In genomic region chr7:116353614-116354013, GRCh38 we compare ENCODE assay signal across 13 cellular contexts.
A peak's percentile ranks its signal among the peaks of the same experiment; 100 is the strongest.
DNase-seq lines count a peak whose midpoint lies in the region; ATAC-seq, FAIRE-seq and TF ChIP-seq lines count a peak whose summit lies in the region.
"Had no signal": no experiment of that assay in that cellular context is flagged by ENCODE, and none has a peak within 500 bp of the region (broad histone marks: within the 10 kb centered on the region; RNA-seq: fewer than 3 reads in every experiment).

No MANE protein-coding gene starts in this region.

- intact Hi-C loops in activated CD8-positive, alpha-beta T cell treated with anti-CD3 and anti-CD28 coated beads for 36 hours (cut with micrococcal nuclease), result no loop called here

- peaks cover 36% of the 10 kb centered on the region for H3K4me1 ChIP-seq in hepatocyte (ENCODE audit: insufficient read depth)
- H3K4me1 ChIP-seq in small intestine (ENCODE audit: control insufficient read depth in 2 of 2, insufficient read depth in 1 of 2, low read depth in 1 of 2, low read length in 1 of 2), result peaks cover 0 to 8% of the 10 kb centered on the region in 2 donors

- H3K27ac ChIP-seq in hepatocyte, result peak overlapping the region; percentile 94
- peak overlapping the region in 1 of 2 donors; percentile 57 for H3K27ac ChIP-seq in small intestine (ENCODE audit: low read depth in 1 of 2, low read length in 1 of 2)
- H3K27ac ChIP-seq: HL-60 had no signal

- H3K9me2 ChIP-seq in hepatocyte (replicated peaks; ENCODE audit: insufficient read depth), result no peaks in the 10 kb centered on the region

- no peak for TF ChIP-seq EP300 in Ishikawa (IDR thresholded peaks at IDR 0.05; ENCODE audit: borderline replicate concordance)

- DNase-seq in hepatocyte (ENCODE audit: low spot score) (peak; percentile 52), small intestine (peak; percentile 42), UCSD-AML1 (lab: John Stamatoyannopoulos, UW; ENCODE audit: unreplicated experiment) (no peak)
- DNase-seq in activated CD8-positive, alpha-beta T cell treated with anti-CD3 and anti-CD28 coated beads for 36 hours, result no peak
- DNase-seq: activated gamma-delta T cell; NCI-H2081; stimulated activated CD4-positive, alpha-beta T cell treated with anti-CD3 and anti-CD28 coated beads, Interleukin-2, amount 100 ng/mL, for 48 hours had no signal

- peaks cover 39% of the 10 kb centered on the region for H3K4me1 Mint-ChIP-seq in brain
- no peaks in the 10 kb centered on the region for H3K4me1 Mint-ChIP-seq in activated CD8-positive, alpha-beta T cell treated with anti-CD3 and anti-CD28 coated beads for 36 hours (ENCODE audit: low read depth)

- H3K27me3 ChIP-seq in hepatocyte, result no peaks in the 10 kb centered on the region
- H3K27me3 ChIP-seq in small intestine (ENCODE audit: control insufficient read depth in 2 of 2, insufficient read depth in 2 of 2, low read length in 2 of 2), result no peaks in the 10 kb centered on the region

- FAIRE-seq in small intestine (lab: Jason Lieb, UNC), result no peak
- FAIRE-seq: D721Med had no signal

- H3K9me3 Mint-ChIP-seq in brain, result peaks cover 0 to 4% (median 2%) of the 10 kb centered on the region in 5 experiments
- H3K9me3 Mint-ChIP-seq in activated CD8-positive, alpha-beta T cell treated with anti-CD3 and anti-CD28 coated beads for 36 hours, result no peaks in the 10 kb centered on the region

- no peaks in the 10 kb centered on the region for H3K79me2 ChIP-seq in hepatocyte

- peaks cover 5% of the 10 kb centered on the region for H3K27me3 Mint-ChIP-seq in brain
- H3K27me3 Mint-ChIP-seq in activated CD8-positive, alpha-beta T cell treated with anti-CD3 and anti-CD28 coated beads for 36 hours, result peaks cover 1% of the 10 kb centered on the region

- CTCF ChIA-PET in activated CD8-positive, alpha-beta T cell treated with anti-CD3 and anti-CD28 coated beads for 36 hours (lab: Charles Lee), result no interaction called here

- no peaks in the 10 kb centered on the region for H3K36me3 Mint-ChIP-seq in brain
- H3K36me3 Mint-ChIP-seq in activated CD8-positive, alpha-beta T cell treated with anti-CD3 and anti-CD28 coated beads for 36 hours (ENCODE audit: low read depth), result no peaks in the 10 kb centered on the region

- H3K9me3 ChIP-seq in hepatocyte (ENCODE audit: low read depth), result no peaks in the 10 kb centered on the region
- no peaks in the 10 kb centered on the region for H3K9me3 ChIP-seq in small intestine (ENCODE audit: control insufficient read depth, low read depth)

- TF ChIP-seq CTCF in brain (conservative IDR thresholded peaks at IDR 0.05), result no peak
- TF ChIP-seq CTCF in hepatocyte (IDR thresholded peaks at IDR 0.05; ENCODE audit: poor library complexity), result no peak
- TF ChIP-seq CTCF in activated CD8-positive, alpha-beta T cell treated with anti-CD3 and anti-CD28 coated beads for 36 hours (IDR thresholded peaks at IDR 0.05), result no peak

- H2AFZ ChIP-seq in hepatocyte, result no peak overlapping the region

- TF ChIP-seq RAD21 in Ishikawa (IDR thresholded peaks at IDR 0.05; ENCODE audit: low read depth), result no peak

- no peak for ATAC-seq in activated CD8-positive, alpha-beta T cell treated with anti-CD3 and anti-CD28 coated beads for 36 hours
- ATAC-seq in HG03439 (IDR thresholded peaks at IDR 0.05; ENCODE audit: unreplicated experiment) (no peak), HG02885 (IDR thresholded peaks at IDR 0.05; ENCODE audit: poor library complexity, unreplicated experiment) (no peak)

- 91% methylated on average over 2 of the region's 2 CpGs for WGBS in hepatocyte (ENCODE audit: low lambda C conversion rate, missing lambda C conversion rate)
- whole genome bisulfite sequencing in small intestine, 3 donors, result 68 to 87% (median 83%) methylated on average over 2 of the region's 2 CpGs

- peak overlapping the region in 4 of 5 experiments; percentile 12 to 75 (median 72) for H3K27ac Mint-ChIP-seq in brain
- no peak overlapping the region for H3K27ac Mint-ChIP-seq in activated CD8-positive, alpha-beta T cell treated with anti-CD3 and anti-CD28 coated beads for 36 hours

- H3K4me3 ChIP-seq in hepatocyte, result no peak overlapping the region
- H3K4me3 ChIP-seq in small intestine (ENCODE audit: low read depth in 1 of 2, low read length in 2 of 2), result no peak overlapping the region

- no peaks in the 10 kb centered on the region for H4K20me1 ChIP-seq in hepatocyte (ENCODE audit: insufficient read depth, poor library complexity, severe bottlenecking)

- POLR2A ChIA-PET in activated CD8-positive, alpha-beta T cell treated with anti-CD3 and anti-CD28 coated beads for 36 hours (lab: Charles Lee), result no interaction called here

- H3K36me3 ChIP-seq in hepatocyte (replicated peaks; ENCODE audit: insufficient read depth, low read depth), result no peaks in the 10 kb centered on the region
- H3K36me3 ChIP-seq in small intestine (ENCODE audit: control insufficient read depth in 2 of 2, insufficient read depth in 2 of 2, low read length in 2 of 2), result no peaks in the 10 kb centered on the region

- H3K4me2 ChIP-seq in hepatocyte, result peak overlapping the region; percentile 69

- H3K4me3 Mint-ChIP-seq in brain, result peak overlapping the region in 1 of 5 experiments; percentile 27
- no peak overlapping the region for H3K4me3 Mint-ChIP-seq in activated CD8-positive, alpha-beta T cell treated with anti-CD3 and anti-CD28 coated beads for 36 hours

TF ChIP-seq in Ishikawa, 13 proteins besides CTCF, POLR2A, EP300 and RAD21:
- no peak for TF ChIP-seq YY1 (IDR thresholded peaks at IDR 0.05; ENCODE audit: low read depth)
- TF ChIP-seq CEBPB (IDR thresholded peaks at IDR 0.05), result peak; percentile 71; the same call in 1 of the 2 replicates
- TF ChIP-seq NFIC (IDR thresholded peaks at IDR 0.05), result peak; percentile 70
TF ChIP-seq in Ishikawa: peak in this region for 2.

Comparison
In these comparisons a context has a peak if more than half of its experiments do, and no peak if none do; other contexts are left out.
1. DNase-seq: peak in hepatocyte (single experiment) and small intestine (single experiment); none in activated CD8-positive, alpha-beta T cell treated with anti-CD3 and anti-CD28 coated beads for 36 hours (single experiment) and UCSD-AML1 (single experiment).